Comparison of ENCODE assay signal across 1 cellular context in the genomic region with DNA sequence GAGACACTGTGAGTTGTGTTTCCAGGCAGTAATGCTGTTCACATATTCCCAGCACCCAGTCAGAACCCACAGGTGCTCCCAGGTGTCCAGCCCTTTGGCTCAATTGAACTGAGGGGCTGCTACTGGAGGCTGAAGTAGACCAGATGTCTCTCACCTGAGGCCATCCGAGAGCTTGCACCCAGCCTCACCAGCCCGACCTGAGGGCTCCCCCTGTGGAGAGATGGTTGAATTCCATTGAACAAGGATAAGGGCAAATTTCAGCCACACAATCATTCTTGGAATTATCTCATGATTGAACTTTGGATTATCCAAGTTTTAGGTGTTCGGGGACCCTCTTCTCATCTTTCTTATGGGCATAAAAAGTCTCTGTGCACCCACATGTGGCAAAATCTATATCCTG.
TF ChIP-seq lines count a peak whose summit lies in the region.

No MANE protein-coding gene starts in this region.

TF ChIP-seq in H1, 55 proteins besides CTCF, POLR2A, EP300 and RAD21 (continued from another document):
- TF ChIP-seq CHD7 (IDR thresholded peaks at IDR 0.05; ENCODE audit: insufficient replicate concordance, low read length): no peak
- TF ChIP-seq, protein P1, sequence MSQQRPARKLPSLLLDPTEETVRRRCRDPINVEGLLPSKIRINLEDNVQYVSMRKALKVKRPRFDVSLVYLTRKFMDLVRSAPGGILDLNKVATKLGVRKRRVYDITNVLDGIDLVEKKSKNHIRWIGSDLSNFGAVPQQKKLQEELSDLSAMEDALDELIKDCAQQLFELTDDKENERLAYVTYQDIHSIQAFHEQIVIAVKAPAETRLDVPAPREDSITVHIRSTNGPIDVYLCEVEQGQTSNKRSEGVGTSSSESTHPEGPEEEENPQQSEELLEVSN (IDR thresholded peaks at IDR 0.05): no peak
- TF ChIP-seq CBX5 (IDR thresholded peaks at IDR 0.05; ENCODE audit: low read depth, low read length): no peak
- no peak for TF ChIP-seq CTBP2 (IDR thresholded peaks at IDR 0.05; ENCODE audit: borderline replicate concordance, insufficient read depth, insufficient read length, low read length)
- TF ChIP-seq SUZ12 (IDR thresholded peaks at IDR 0.05; ENCODE audit: low read length): no peak
- TF ChIP-seq TEAD4 (IDR thresholded peaks at IDR 0.05; ENCODE audit: low read depth, low read length): no peak
- TF ChIP-seq SIN3A (conservative IDR thresholded peaks at IDR 0.05 in 1 of 2, IDR thresholded peaks at IDR 0.05 in 1 of 2; ENCODE audit: low read depth in 1 of 2, low read length in 2 of 2): no peak
- TF ChIP-seq RFX5 (IDR thresholded peaks at IDR 0.05; ENCODE audit: borderline replicate concordance, low read depth, low read length): no peak
- no peak for TF ChIP-seq HDAC2 (IDR thresholded peaks at IDR 0.05; ENCODE audit: borderline replicate concordance in 1 of 2, low read depth in 2 of 2, low read length in 2 of 2)
- TF ChIP-seq, protein P2, sequence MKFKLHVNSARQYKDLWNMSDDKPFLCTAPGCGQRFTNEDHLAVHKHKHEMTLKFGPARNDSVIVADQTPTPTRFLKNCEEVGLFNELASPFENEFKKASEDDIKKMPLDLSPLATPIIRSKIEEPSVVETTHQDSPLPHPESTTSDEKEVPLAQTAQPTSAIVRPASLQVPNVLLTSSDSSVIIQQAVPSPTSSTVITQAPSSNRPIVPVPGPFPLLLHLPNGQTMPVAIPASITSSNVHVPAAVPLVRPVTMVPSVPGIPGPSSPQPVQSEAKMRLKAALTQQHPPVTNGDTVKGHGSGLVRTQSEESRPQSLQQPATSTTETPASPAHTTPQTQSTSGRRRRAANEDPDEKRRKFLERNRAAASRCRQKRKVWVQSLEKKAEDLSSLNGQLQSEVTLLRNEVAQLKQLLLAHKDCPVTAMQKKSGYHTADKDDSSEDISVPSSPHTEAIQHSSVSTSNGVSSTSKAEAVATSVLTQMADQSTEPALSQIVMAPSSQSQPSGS (IDR thresholded peaks at IDR 0.05; ENCODE audit: low read length): no peak
- TF ChIP-seq JUND (IDR thresholded peaks at IDR 0.05; ENCODE audit: low read length): no peak
TF ChIP-seq in H1: peak in this region for 0.
